In the genomic region with DNA sequence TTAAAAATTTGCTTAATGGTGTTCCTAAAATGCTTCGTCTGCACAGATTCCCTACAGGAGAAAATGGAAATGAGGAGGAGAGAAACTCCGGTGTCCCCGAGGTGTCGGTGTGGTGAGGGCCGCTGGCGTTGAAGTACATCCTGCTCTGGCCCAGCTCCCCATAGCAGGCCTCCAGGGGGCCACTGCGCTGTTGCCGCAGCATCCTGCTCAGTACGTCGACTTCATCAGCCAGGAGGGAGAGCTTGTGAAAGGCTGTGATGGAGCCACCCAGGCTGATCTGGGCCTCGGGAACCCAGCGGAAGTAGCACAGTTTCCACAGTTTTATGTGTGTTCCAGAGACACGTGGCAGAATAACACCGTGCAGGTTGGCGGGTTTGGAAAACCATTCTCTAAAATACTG, we compare ENCODE assay signal across 16 cellular contexts.
"Had no signal": no experiment of that assay in that cellular context is flagged by ENCODE, and none has a peak within 500 bp of the region (broad histone marks: within the 10 kb centered on the region; RNA-seq: fewer than 3 reads in every experiment).

No MANE protein-coding gene starts in this region.

- H3K4me3 ChIP-seq: right atrium auricular region, skin epidermis had no signal

- H3K27me3 Mint-ChIP-seq: activated CD4-positive, alpha-beta memory T cell treated with anti-CD3 and anti-CD28 coated beads, Interleukin-2, amount 10 ng/mL, durations not matched to agents 7 days and 5 days; activated CD4-positive, alpha-beta T cell treated with anti-CD3 and anti-CD28 coated beads for 36 hours; naive thymus-derived CD8-positive, alpha-beta T cell had no signal

- H3K4me1 ChIP-seq: right atrium auricular region had no signal

- H3K9me3 Mint-ChIP-seq: activated CD4-positive, alpha-beta memory T cell treated with anti-CD3 and anti-CD28 coated beads, Interleukin-2, amount 10 ng/mL, durations not matched to agents 7 days and 5 days; naive thymus-derived CD8-positive, alpha-beta T cell had no signal

- H3K27ac Mint-ChIP-seq: activated CD4-positive, alpha-beta memory T cell treated with anti-CD3 and anti-CD28 coated beads, Interleukin-2, amount 10 ng/mL, durations not matched to agents 7 days and 5 days had no signal

- H3K9me3 ChIP-seq: right atrium auricular region had no signal

- H3K27ac ChIP-seq: right atrium auricular region, skin epidermis had no signal

- H3K27me3 ChIP-seq: right atrium auricular region had no signal

- H3K4me1 Mint-ChIP-seq: activated CD4-positive, alpha-beta memory T cell treated with anti-CD3 and anti-CD28 coated beads, Interleukin-2, amount 10 ng/mL, durations not matched to agents 7 days and 5 days; activated CD4-positive, alpha-beta T cell treated with anti-CD3 and anti-CD28 coated beads for 36 hours; naive thymus-derived CD8-positive, alpha-beta T cell had no signal

- ATAC-seq: activated CD4-positive, alpha-beta T cell treated with anti-CD3 and anti-CD28 coated beads for 36 hours; left lobe of liver; naive thymus-derived CD8-positive, alpha-beta T cell; SK-N-SH treated with all-trans-retinoic acid at 6 μM for 48 hours; stimulated activated naive CD8-positive, alpha-beta T cell treated with anti-CD3 and anti-CD28 coated beads, Interleukin-15, Interleukin-2, amounts not matched to agents 100 U/mL and 50 U/mL, for 24 hours had no signal

- FAIRE-seq: keratinocyte had no signal

- DNase-seq: activated CD4-positive, alpha-beta memory T cell treated with anti-CD3 and anti-CD28 coated beads, Interleukin-2, amount 10 ng/mL, durations not matched to agents 7 days and 5 days; activated CD4-positive, alpha-beta T cell treated with anti-CD3 and anti-CD28 coated beads for 36 hours; activated CD8-positive, alpha-beta memory T cell treated with anti-CD3 and anti-CD28 coated beads, Interleukin-2, amount 50 U/mL, for 4 hours; anterior cingulate cortex; naive thymus-derived CD8-positive, alpha-beta T cell; nucleus accumbens; stimulated activated CD4-positive, alpha-beta T cell treated with anti-CD3 and anti-CD28 coated beads, Interleukin-15, amount 100 ng/mL, for 24 hours; stimulated activated CD4-positive, alpha-beta T cell treated with anti-CD3 and anti-CD28 coated beads, Interleukin-4, amount 100 ng/mL, for 24 hours; stimulated activated naive CD8-positive, alpha-beta T cell treated with anti-CD3 and anti-CD28 coated beads, Interleukin-15, Interleukin-2, amounts not matched to agents 100 U/mL and 50 U/mL, for 24 hours; T-helper 1 cell; trophoblast cell had no signal

- H3K4me3 Mint-ChIP-seq: activated CD4-positive, alpha-beta memory T cell treated with anti-CD3 and anti-CD28 coated beads, Interleukin-2, amount 10 ng/mL, durations not matched to agents 7 days and 5 days; activated CD4-positive, alpha-beta T cell treated with anti-CD3 and anti-CD28 coated beads for 36 hours; naive thymus-derived CD8-positive, alpha-beta T cell had no signal
